1 cellular context compared by ENCODE assay signal in the genomic region with DNA sequence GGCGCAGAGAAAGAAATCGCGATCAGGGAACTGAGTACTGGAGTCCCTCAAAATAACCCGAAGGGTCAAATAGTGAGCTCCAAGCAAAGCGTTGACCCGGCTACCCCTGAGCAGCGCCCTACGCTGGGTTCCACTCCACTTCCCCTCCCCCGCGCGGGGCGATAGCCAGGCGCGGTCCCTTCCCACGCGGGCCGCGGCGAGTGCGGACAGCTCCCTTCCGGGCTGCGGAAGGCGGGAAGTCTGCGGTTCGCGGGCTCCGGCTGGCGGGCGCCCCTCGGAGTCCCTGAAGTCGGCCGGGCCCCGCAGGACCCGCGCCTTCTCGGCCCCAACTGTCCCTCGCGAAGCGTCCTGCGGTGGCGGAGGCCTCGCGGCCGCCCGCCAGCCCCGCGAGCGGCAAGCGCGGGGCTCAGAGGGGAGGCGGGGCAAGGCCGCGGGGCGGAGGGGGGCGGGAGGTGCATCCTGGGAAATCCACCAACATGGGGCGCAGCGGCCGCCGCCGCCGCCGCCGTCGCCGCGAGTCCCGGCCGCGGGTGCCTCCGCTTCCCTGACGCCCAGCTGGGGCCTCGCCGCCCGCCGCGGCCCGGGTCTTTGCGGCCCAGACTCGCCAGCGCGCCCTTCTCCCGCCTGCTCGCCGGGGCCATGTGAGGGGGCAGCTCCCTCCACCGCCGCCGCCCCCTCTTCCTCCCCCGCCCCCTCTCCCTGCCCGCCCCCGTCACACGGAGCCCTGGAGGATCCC.
TF ChIP-seq lines count a peak whose summit lies in the region.

A gene (plus strand): TSS at position 457 of the 736 bp plus-strand sequence. CDS start 315 bp downstream, outside the sequence.

TF ChIP-seq in K562, 482 proteins besides CTCF, POLR2A, EP300 and RAD21 (continued from another document and continues in another):
- TF ChIP-seq NELFE (IDR thresholded peaks at IDR 0.05; ENCODE audit: insufficient read depth, insufficient read length) (no peak), ETV1 (tag; conservative IDR thresholded peaks at IDR 0.05; ENCODE audit: low read depth) (peak; percentile 92), NR2C1 (IDR thresholded peaks at IDR 0.05) (no peak), NR2C1 (tag; IDR thresholded peaks at IDR 0.05) (peak; percentile 53), RNF2 (IDR thresholded peaks at IDR 0.05) (peak; percentile 91), KLF16 (IDR thresholded peaks at IDR 0.05) (peak; percentile 48; the same call in 1 of the 2 replicates), TAL1 (IDR thresholded peaks at IDR 0.05) (0 out of 2 replicates have a peak, but pooled peaks have one; percentile 6), NR4A1 (CRISPR knock-in tag; IDR thresholded peaks at IDR 0.05) (no peak), NR4A1 (tag; IDR thresholded peaks at IDR 0.05) (no peak), MBD2 (IDR thresholded peaks at IDR 0.05; ENCODE audit: borderline replicate concordance, low read depth) (no peak; the same call in 1 of the 2 replicates), NFYB (IDR thresholded peaks at IDR 0.05; ENCODE audit: extremely low read depth, insufficient read length) (no peak), RHOXF2B (CRISPR knock-in tag; conservative IDR thresholded peaks at IDR 0.05) (no peak), ZNF134 (CRISPR knock-in tag; conservative IDR thresholded peaks at IDR 0.05) (no peak), ZNF316 (IDR thresholded peaks at IDR 0.05) (peak; percentile 94), E2F3 (CRISPR knock-in tag; IDR thresholded peaks at IDR 0.05) (peak; percentile 95), DDX20 (tag; IDR thresholded peaks at IDR 0.05; ENCODE audit: low read depth) (no peak), BRD4 (IDR thresholded peaks at IDR 0.05) (peak; percentile 86; the same call in 1 of the 2 replicates), FOXJ2 (tag; IDR thresholded peaks at IDR 0.05) (peak; percentile 32; the same call in 1 of the 2 replicates), NFATC3 (IDR thresholded peaks at IDR 0.05) (no peak)
- TF ChIP-seq, protein P1, sequence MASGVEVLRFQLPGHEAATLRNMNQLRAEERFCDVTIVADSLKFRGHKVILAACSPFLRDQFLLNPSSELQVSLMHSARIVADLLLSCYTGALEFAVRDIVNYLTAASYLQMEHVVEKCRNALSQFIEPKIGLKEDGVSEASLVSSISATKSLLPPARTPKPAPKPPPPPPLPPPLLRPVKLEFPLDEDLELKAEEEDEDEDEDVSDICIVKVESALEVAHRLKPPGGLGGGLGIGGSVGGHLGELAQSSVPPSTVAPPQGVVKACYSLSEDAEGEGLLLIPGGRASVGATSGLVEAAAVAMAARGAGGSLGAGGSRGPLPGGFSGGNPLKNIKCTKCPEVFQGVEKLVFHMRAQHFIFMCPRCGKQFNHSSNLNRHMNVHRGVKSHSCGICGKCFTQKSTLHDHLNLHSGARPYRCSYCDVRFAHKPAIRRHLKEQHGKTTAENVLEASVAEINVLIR (CRISPR knock-in tag; IDR thresholded peaks at IDR 0.05), result no peak
- TF ChIP-seq, protein P2, sequence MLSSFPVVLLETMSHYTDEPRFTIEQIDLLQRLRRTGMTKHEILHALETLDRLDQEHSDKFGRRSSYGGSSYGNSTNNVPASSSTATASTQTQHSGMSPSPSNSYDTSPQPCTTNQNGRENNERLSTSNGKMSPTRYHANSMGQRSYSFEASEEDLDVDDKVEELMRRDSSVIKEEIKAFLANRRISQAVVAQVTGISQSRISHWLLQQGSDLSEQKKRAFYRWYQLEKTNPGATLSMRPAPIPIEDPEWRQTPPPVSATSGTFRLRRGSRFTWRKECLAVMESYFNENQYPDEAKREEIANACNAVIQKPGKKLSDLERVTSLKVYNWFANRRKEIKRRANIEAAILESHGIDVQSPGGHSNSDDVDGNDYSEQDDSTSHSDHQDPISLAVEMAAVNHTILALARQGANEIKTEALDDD (IDR thresholded peaks at IDR 0.05), result no peak
- TF ChIP-seq, protein P3, sequence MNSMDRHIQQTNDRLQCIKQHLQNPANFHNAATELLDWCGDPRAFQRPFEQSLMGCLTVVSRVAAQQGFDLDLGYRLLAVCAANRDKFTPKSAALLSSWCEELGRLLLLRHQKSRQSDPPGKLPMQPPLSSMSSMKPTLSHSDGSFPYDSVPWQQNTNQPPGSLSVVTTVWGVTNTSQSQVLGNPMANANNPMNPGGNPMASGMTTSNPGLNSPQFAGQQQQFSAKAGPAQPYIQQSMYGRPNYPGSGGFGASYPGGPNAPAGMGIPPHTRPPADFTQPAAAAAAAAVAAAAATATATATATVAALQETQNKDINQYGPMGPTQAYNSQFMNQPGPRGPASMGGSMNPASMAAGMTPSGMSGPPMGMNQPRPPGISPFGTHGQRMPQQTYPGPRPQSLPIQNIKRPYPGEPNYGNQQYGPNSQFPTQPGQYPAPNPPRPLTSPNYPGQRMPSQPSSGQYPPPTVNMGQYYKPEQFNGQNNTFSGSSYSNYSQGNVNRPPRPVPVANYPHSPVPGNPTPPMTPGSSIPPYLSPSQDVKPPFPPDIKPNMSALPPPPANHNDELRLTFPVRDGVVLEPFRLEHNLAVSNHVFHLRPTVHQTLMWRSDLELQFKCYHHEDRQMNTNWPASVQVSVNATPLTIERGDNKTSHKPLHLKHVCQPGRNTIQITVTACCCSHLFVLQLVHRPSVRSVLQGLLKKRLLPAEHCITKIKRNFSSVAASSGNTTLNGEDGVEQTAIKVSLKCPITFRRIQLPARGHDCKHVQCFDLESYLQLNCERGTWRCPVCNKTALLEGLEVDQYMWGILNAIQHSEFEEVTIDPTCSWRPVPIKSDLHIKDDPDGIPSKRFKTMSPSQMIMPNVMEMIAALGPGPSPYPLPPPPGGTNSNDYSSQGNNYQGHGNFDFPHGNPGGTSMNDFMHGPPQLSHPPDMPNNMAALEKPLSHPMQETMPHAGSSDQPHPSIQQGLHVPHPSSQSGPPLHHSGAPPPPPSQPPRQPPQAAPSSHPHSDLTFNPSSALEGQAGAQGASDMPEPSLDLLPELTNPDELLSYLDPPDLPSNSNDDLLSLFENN (IDR thresholded peaks at IDR 0.05; ENCODE audit: low read depth in 2 of 2, low read length in 2 of 2), result peak in 1 of 2 experiments; percentile 54; a peak in 1 of 4 replicates
- TF ChIP-seq, protein P4, sequence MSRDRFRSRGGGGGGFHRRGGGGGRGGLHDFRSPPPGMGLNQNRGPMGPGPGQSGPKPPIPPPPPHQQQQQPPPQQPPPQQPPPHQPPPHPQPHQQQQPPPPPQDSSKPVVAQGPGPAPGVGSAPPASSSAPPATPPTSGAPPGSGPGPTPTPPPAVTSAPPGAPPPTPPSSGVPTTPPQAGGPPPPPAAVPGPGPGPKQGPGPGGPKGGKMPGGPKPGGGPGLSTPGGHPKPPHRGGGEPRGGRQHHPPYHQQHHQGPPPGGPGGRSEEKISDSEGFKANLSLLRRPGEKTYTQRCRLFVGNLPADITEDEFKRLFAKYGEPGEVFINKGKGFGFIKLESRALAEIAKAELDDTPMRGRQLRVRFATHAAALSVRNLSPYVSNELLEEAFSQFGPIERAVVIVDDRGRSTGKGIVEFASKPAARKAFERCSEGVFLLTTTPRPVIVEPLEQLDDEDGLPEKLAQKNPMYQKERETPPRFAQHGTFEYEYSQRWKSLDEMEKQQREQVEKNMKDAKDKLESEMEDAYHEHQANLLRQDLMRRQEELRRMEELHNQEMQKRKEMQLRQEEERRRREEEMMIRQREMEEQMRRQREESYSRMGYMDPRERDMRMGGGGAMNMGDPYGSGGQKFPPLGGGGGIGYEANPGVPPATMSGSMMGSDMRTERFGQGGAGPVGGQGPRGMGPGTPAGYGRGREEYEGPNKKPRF (IDR thresholded peaks at IDR 0.05; ENCODE audit: low read depth, low read length), result no peak
- TF ChIP-seq, protein P5, sequence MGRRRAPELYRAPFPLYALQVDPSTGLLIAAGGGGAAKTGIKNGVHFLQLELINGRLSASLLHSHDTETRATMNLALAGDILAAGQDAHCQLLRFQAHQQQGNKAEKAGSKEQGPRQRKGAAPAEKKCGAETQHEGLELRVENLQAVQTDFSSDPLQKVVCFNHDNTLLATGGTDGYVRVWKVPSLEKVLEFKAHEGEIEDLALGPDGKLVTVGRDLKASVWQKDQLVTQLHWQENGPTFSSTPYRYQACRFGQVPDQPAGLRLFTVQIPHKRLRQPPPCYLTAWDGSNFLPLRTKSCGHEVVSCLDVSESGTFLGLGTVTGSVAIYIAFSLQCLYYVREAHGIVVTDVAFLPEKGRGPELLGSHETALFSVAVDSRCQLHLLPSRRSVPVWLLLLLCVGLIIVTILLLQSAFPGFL (CRISPR knock-in tag; IDR thresholded peaks at IDR 0.05), result no peak
- TF ChIP-seq, protein P6, sequence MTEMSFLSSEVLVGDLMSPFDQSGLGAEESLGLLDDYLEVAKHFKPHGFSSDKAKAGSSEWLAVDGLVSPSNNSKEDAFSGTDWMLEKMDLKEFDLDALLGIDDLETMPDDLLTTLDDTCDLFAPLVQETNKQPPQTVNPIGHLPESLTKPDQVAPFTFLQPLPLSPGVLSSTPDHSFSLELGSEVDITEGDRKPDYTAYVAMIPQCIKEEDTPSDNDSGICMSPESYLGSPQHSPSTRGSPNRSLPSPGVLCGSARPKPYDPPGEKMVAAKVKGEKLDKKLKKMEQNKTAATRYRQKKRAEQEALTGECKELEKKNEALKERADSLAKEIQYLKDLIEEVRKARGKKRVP (CRISPR knock-in tag; IDR thresholded peaks at IDR 0.05), result no peak
- TF ChIP-seq, protein P7, sequence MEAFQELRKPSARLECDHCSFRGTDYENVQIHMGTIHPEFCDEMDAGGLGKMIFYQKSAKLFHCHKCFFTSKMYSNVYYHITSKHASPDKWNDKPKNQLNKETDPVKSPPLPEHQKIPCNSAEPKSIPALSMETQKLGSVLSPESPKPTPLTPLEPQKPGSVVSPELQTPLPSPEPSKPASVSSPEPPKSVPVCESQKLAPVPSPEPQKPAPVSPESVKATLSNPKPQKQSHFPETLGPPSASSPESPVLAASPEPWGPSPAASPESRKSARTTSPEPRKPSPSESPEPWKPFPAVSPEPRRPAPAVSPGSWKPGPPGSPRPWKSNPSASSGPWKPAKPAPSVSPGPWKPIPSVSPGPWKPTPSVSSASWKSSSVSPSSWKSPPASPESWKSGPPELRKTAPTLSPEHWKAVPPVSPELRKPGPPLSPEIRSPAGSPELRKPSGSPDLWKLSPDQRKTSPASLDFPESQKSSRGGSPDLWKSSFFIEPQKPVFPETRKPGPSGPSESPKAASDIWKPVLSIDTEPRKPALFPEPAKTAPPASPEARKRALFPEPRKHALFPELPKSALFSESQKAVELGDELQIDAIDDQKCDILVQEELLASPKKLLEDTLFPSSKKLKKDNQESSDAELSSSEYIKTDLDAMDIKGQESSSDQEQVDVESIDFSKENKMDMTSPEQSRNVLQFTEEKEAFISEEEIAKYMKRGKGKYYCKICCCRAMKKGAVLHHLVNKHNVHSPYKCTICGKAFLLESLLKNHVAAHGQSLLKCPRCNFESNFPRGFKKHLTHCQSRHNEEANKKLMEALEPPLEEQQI (IDR thresholded peaks at IDR 0.05), result no peak
- TF ChIP-seq, protein P8, sequence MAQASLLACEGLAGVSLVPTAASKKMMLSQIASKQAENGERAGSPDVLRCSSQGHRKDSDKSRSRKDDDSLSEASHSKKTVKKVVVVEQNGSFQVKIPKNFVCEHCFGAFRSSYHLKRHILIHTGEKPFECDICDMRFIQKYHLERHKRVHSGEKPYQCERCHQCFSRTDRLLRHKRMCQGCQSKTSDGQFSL (CRISPR knock-in tag; IDR thresholded peaks at IDR 0.05), result no peak
- TF ChIP-seq, protein P8 (tag; IDR thresholded peaks at IDR 0.05), result no peak
- TF ChIP-seq, protein P9, sequence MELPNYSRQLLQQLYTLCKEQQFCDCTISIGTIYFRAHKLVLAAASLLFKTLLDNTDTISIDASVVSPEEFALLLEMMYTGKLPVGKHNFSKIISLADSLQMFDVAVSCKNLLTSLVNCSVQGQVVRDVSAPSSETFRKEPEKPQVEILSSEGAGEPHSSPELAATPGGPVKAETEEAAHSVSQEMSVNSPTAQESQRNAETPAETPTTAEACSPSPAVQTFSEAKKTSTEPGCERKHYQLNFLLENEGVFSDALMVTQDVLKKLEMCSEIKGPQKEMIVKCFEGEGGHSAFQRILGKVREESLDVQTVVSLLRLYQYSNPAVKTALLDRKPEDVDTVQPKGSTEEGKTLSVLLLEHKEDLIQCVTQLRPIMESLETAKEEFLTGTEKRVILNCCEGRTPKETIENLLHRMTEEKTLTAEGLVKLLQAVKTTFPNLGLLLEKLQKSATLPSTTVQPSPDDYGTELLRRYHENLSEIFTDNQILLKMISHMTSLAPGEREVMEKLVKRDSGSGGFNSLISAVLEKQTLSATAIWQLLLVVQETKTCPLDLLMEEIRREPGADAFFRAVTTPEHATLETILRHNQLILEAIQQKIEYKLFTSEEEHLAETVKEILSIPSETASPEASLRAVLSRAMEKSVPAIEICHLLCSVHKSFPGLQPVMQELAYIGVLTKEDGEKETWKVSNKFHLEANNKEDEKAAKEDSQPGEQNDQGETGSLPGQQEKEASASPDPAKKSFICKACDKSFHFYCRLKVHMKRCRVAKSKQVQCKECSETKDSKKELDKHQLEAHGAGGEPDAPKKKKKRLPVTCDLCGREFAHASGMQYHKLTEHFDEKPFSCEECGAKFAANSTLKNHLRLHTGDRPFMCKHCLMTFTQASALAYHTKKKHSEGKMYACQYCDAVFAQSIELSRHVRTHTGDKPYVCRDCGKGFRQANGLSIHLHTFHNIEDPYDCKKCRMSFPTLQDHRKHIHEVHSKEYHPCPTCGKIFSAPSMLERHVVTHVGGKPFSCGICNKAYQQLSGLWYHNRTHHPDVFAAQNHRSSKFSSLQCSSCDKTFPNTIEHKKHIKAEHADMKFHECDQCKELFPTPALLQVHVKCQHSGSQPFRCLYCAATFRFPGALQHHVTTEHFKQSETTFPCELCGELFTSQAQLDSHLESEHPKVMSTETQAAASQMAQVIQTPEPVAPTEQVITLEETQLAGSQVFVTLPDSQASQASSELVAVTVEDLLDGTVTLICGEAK (IDR thresholded peaks at IDR 0.05), result no peak
- TF ChIP-seq, protein P9 (CRISPR knock-in tag; IDR thresholded peaks at IDR 0.05), result no peak
